ENCODE assay signal across 8 cellular contexts in genomic region chr7:140924019-140924820, GRCh38. TPM values are rescaled to one million over a fixed set of nuclear protein-coding genes. Genes with fewer than 3 reads are reported as not detected.
DNase-seq lines count a peak whose midpoint lies in the region; ATAC-seq and TF ChIP-seq lines count a peak whose summit lies in the region.

No MANE protein-coding gene starts in this region.

- H3K9me3 Mint-ChIP-seq in activated naive CD8-positive, alpha-beta T cell treated with anti-CD3 and anti-CD28 coated beads, Interleukin-2, amount 50 U/mL, for 24 hours = no peaks in the 10 kb centered on the region

- intact Hi-C loops in heart left ventricle (cut with DNase I) = loop anchor here in 9 of 10 donors (2.0 to 10.0 kb wide), 7 partner anchors 89 to 229 kb away; partner anchors contain the start of genes MRPS33 (in 5 of the 9) and NDUFB2 (in 3 of the 9)
- intact Hi-C loops in posterior vena cava (cut with DNase I) = no loop called here
- intact Hi-C loops in upper lobe of right lung (cut with DNase I) = no loop called here

- H3K4me1 ChIP-seq in HAP-1 = peaks cover 12% of the 10 kb centered on the region; the same call in 1 of the 2 replicates
- peaks cover 0 to 46% (median 31%) of the 10 kb centered on the region in 12 donors for H3K4me1 ChIP-seq in heart left ventricle
- H3K4me1 ChIP-seq in upper lobe of right lung = peaks cover 25% of the 10 kb centered on the region

- H3K27ac ChIP-seq in heart left ventricle = peak overlapping the region; percentile 95 to 100 (median 98)
- peak overlapping the region; percentile 96 for H3K27ac ChIP-seq in upper lobe of right lung

- WGBS in heart left ventricle, 4 donors = 0 to 1% (median 1%) methylated on average over 28 to 69 of the region's 69 CpGs

- no peak overlapping the region for H3K4me3 Mint-ChIP-seq in activated naive CD8-positive, alpha-beta T cell treated with anti-CD3 and anti-CD28 coated beads, Interleukin-2, amount 50 U/mL, for 24 hours

- no peak overlapping the region for H3K27ac Mint-ChIP-seq in activated naive CD8-positive, alpha-beta T cell treated with anti-CD3 and anti-CD28 coated beads, Interleukin-2, amount 50 U/mL, for 24 hours

- H3K4me3 ChIP-seq in HAP-1 (peak overlapping the region; percentile 91), MG63 (peak overlapping the region; percentile 81), heart left ventricle (peak overlapping the region; percentile 75 to 99 (median 92)), upper lobe of right lung (peak overlapping the region; percentile 78)

- H3K36me3 ChIP-seq in HAP-1 (replicated peaks) = no peaks in the 10 kb centered on the region
- no peaks in the 10 kb centered on the region for H3K36me3 ChIP-seq in MG63
- H3K36me3 ChIP-seq in heart left ventricle = no peaks in the 10 kb centered on the region
- no peaks in the 10 kb centered on the region for H3K36me3 ChIP-seq in upper lobe of right lung

- peaks cover 23% of the 10 kb centered on the region for H3K4me1 Mint-ChIP-seq in activated naive CD8-positive, alpha-beta T cell treated with anti-CD3 and anti-CD28 coated beads, Interleukin-2, amount 50 U/mL, for 24 hours

- TF ChIP-seq POLR2A in heart left ventricle (IDR thresholded peaks at IDR 0.05) = peak in 1 of 2 donors; percentile 26

- in situ Hi-C loops in HAP-1 (cut with MboI; ENCODE audit: low sequenced_read_pairs) = no loop called here

- H3K27me3 ChIP-seq in HAP-1 (ENCODE audit: low read depth) = no peaks in the 10 kb centered on the region
- H3K27me3 ChIP-seq in MG63 = no peaks in the 10 kb centered on the region
- H3K27me3 ChIP-seq in heart left ventricle = no peaks in the 10 kb centered on the region
- H3K27me3 ChIP-seq in upper lobe of right lung = no peaks in the 10 kb centered on the region

- H3K36me3 Mint-ChIP-seq in activated naive CD8-positive, alpha-beta T cell treated with anti-CD3 and anti-CD28 coated beads, Interleukin-2, amount 50 U/mL, for 24 hours (ENCODE audit: low read depth) = peaks cover under 1% of the 10 kb centered on the region

- H3K27me3 Mint-ChIP-seq in activated naive CD8-positive, alpha-beta T cell treated with anti-CD3 and anti-CD28 coated beads, Interleukin-2, amount 50 U/mL, for 24 hours = no peaks in the 10 kb centered on the region

- peak; percentile 68 for ATAC-seq in activated naive CD8-positive, alpha-beta T cell treated with anti-CD3 and anti-CD28 coated beads, Interleukin-2, amount 50 U/mL, for 24 hours
- ATAC-seq in heart left ventricle (peak; percentile 57 to 86 (median 80)), upper lobe of right lung (peak; percentile 88)

- H3K9me3 ChIP-seq in HAP-1 (no peaks in the 10 kb centered on the region), MG63 (no peaks in the 10 kb centered on the region), heart left ventricle (no peaks in the 10 kb centered on the region), upper lobe of right lung (no peaks in the 10 kb centered on the region)

- TF ChIP-seq CTCF in GM10248 (IDR thresholded peaks at IDR 0.05; ENCODE audit: control extremely low read depth, extremely low read depth, low read depth, missing control alignments) = peak; percentile 45
- TF ChIP-seq CTCF in heart left ventricle (IDR thresholded peaks at IDR 0.05) = peak in 9 of 12 donors; percentile 19 to 61 (median 43)
- peak; percentile 49 for TF ChIP-seq CTCF in upper lobe of right lung (IDR thresholded peaks at IDR 0.05)

- CTCF ChIA-PET in GM10248 (lab: Yijun Ruan, JAX) = interaction anchor here (1.0 to 3.3 kb wide), 8 partner anchors 12 to 113 kb away, joined by 3 to 13 read pairs (median 4); no protein-coding TSS in a partner anchor

- DNase-seq in GM10248 (ENCODE audit: extremely low spot score) (peak; percentile 80), HAP-1 (ENCODE audit: low spot score in 2 of 2) (peak; percentile 62 to 85), MG63 (peak; percentile 72), SKM-1 treated with dmso at 0.1 percent for 144 hours (lab: John Stamatoyannopoulos, UW; ENCODE audit: unreplicated experiment) (peak; percentile 62), heart left ventricle (peak; percentile 78 to 92 (median 83)), posterior vena cava (ENCODE audit: low spot score) (peak; percentile 94), upper lobe of right lung (peak; percentile 91)
- peak; percentile 71 for DNase-seq in activated naive CD8-positive, alpha-beta T cell treated with anti-CD3 and anti-CD28 coated beads, Interleukin-2, amount 50 U/mL, for 24 hours

- POLR2A ChIA-PET in GM10248 (lab: Yijun Ruan, JAX) = interaction anchor here (0.6 kb wide), 1 partner anchor 735 kb away, joined by 4 read pairs; no protein-coding TSS in a partner anchor

RNA-seq across cellular contexts. Expression of gene BRAF, which starts 0.5 kb away (rescaled TPM):
- total RNA-seq in MG63 (2014; rRNA removed; shearing (Covaris generic); ENCODE audit: low replicate concordance) = 4.2 TPM in 2 replicates
- total RNA-seq in heart left ventricle (10 to 100 TPM; 18.8 to 33.5 (median 25.6) TPM), posterior vena cava (10 to 100 TPM; 32.9 to 39.8 TPM), upper lobe of right lung (40.2 TPM)
- 1 to 10 TPM; 6.7 to 7.1 TPM for polyA plus RNA-seq in heart left ventricle

Comparison
In these comparisons a context has a peak if more than half of its experiments do, and no peak if none do; other contexts are left out.
1. Peak in every context shown above with its lines: DNase-seq, ATAC-seq, H3K4me3 ChIP-seq and H3K27ac ChIP-seq.
2. intact Hi-C loops: an anchor here in heart left ventricle (2.0 to 10.0 kb wide); none called in posterior vena cava and upper lobe of right lung.